Comparison of ENCODE assay signal across 11 cellular contexts in the genomic region with DNA sequence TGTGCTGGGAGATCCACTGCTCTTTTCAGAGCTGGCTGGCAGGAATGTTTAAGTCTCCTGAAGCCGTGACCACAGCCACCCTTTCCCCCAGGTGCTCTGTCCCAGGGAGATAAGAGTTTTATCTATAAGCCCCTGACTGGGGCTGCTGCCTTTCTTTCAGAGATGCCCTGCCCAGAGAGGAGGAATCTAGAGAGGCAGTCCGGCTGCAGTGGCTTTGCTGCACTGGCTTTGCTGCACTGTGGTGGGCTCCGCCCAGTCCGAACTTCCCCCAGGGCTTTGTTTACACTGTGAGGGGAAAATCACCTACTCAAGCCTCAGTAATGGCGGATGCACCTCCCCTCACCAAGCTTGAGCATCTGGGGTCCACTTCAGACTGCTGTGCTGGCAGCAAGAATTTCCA. TPM values are rescaled to one million over a fixed set of nuclear protein-coding genes. Genes with fewer than 3 reads are reported as not detected.
DNase-seq lines count a peak whose midpoint lies in the region; ATAC-seq and TF ChIP-seq lines count a peak whose summit lies in the region.
"Not testable (repeated sequence)": the region's sequence is repeated elsewhere in the genome, so short reads cannot be mapped to it uniquely, and the experiment has no call there.
"Had no signal": no experiment of that assay in that cellular context is flagged by ENCODE, and none has a peak within 500 bp of the region (broad histone marks: within the 10 kb centered on the region; RNA-seq: fewer than 3 reads in every experiment).

No MANE protein-coding gene starts in this region.

- not testable (repeated sequence) for TF ChIP-seq CTCF in spleen (IDR thresholded peaks at IDR 0.05 in 8 of 11, conservative IDR thresholded peaks at IDR 0.05 in 3 of 11)

- not testable (repeated sequence) for H3K27me3 Mint-ChIP-seq in T-cell; activated CD4-positive, alpha-beta T cell treated with anti-CD3 and anti-CD28 coated beads for 36 hours; activated T-helper 1 cell treated with anti-CD3 and anti-CD28 coated beads, Interleukin-12 subunit alpha, Interleukin-12 subunit beta, Interleukin-2, Interleukin-4 antibody, amounts not matched to agents 30 ng/mL and 10 ng/mL and 1 ng/mL, durations not matched to agents 14 hours and 24 hours and 36 hours (ENCODE audit: insufficient read depth); activated naive CD8-positive, alpha-beta T cell treated with anti-CD3 and anti-CD28 coated beads, Interleukin-2, amount 50 U/mL, for 24 hours

- not testable (repeated sequence) for TF ChIP-seq POLR2A in spleen (IDR thresholded peaks at IDR 0.05)

- 70 to 80% (median 76%) methylated on average over 4 to 5 of the region's 5 CpGs for WGBS in spleen, 5 donors

- H3K27ac Mint-ChIP-seq in T-cell, result peak overlapping the region; percentile 83 to 86
- peak overlapping the region; percentile 60 for H3K27ac Mint-ChIP-seq in activated CD4-positive, alpha-beta T cell treated with anti-CD3 and anti-CD28 coated beads for 36 hours
- H3K27ac Mint-ChIP-seq in activated T-helper 1 cell treated with anti-CD3 and anti-CD28 coated beads, Interleukin-12 subunit alpha, Interleukin-12 subunit beta, Interleukin-2, Interleukin-4 antibody, amounts not matched to agents 30 ng/mL and 10 ng/mL and 1 ng/mL, durations not matched to agents 14 hours and 24 hours and 36 hours, result peak overlapping the region; percentile 21
- peak overlapping the region; percentile 70 for H3K27ac Mint-ChIP-seq in activated naive CD8-positive, alpha-beta T cell treated with anti-CD3 and anti-CD28 coated beads, Interleukin-2, amount 50 U/mL, for 24 hours

- H3K27me3 ChIP-seq in spleen (replicated peaks in 1 of 7), result not testable (repeated sequence)

- peaks cover 88% of the 10 kb centered on the region for H3K36me3 Mint-ChIP-seq in T-cell
- peaks cover 93% of the 10 kb centered on the region for H3K36me3 Mint-ChIP-seq in activated CD4-positive, alpha-beta T cell treated with anti-CD3 and anti-CD28 coated beads for 36 hours (ENCODE audit: low read depth)
- peaks cover 77% of the 10 kb centered on the region for H3K36me3 Mint-ChIP-seq in activated T-helper 1 cell treated with anti-CD3 and anti-CD28 coated beads, Interleukin-12 subunit alpha, Interleukin-12 subunit beta, Interleukin-2, Interleukin-4 antibody, amounts not matched to agents 30 ng/mL and 10 ng/mL and 1 ng/mL, durations not matched to agents 14 hours and 24 hours and 36 hours (ENCODE audit: low read depth)
- peaks cover 92% of the 10 kb centered on the region for H3K36me3 Mint-ChIP-seq in activated naive CD8-positive, alpha-beta T cell treated with anti-CD3 and anti-CD28 coated beads, Interleukin-2, amount 50 U/mL, for 24 hours (ENCODE audit: low read depth)

- H3K4me1 ChIP-seq in spleen, result peaks cover 0 to 46% (median 22%) of the 10 kb centered on the region in 6 donors

- peak overlapping the region; percentile 50 to 55 (median 50) for H3K4me3 Mint-ChIP-seq in T-cell
- H3K4me3 Mint-ChIP-seq in activated CD4-positive, alpha-beta T cell treated with anti-CD3 and anti-CD28 coated beads for 36 hours, result not testable (repeated sequence)
- peak overlapping the region; percentile 64 for H3K4me3 Mint-ChIP-seq in activated T-helper 1 cell treated with anti-CD3 and anti-CD28 coated beads, Interleukin-12 subunit alpha, Interleukin-12 subunit beta, Interleukin-2, Interleukin-4 antibody, amounts not matched to agents 30 ng/mL and 10 ng/mL and 1 ng/mL, durations not matched to agents 14 hours and 24 hours and 36 hours
- peak overlapping the region; percentile 63 for H3K4me3 Mint-ChIP-seq in activated naive CD8-positive, alpha-beta T cell treated with anti-CD3 and anti-CD28 coated beads, Interleukin-2, amount 50 U/mL, for 24 hours

- peak overlapping the region in 6 of 8 donors; percentile 1 to 76 (median 48) for H3K27ac ChIP-seq in spleen

- H3K4me3 ChIP-seq in spleen, result not testable (repeated sequence)

- H3K9me3 Mint-ChIP-seq in T-cell, result peaks cover 9 to 28% (median 14%) of the 10 kb centered on the region in 3 donors
- H3K9me3 Mint-ChIP-seq in activated CD4-positive, alpha-beta T cell treated with anti-CD3 and anti-CD28 coated beads for 36 hours (ENCODE audit: low read depth), result peaks cover 37% of the 10 kb centered on the region
- peaks cover 29% of the 10 kb centered on the region for H3K9me3 Mint-ChIP-seq in activated T-helper 1 cell treated with anti-CD3 and anti-CD28 coated beads, Interleukin-12 subunit alpha, Interleukin-12 subunit beta, Interleukin-2, Interleukin-4 antibody, amounts not matched to agents 30 ng/mL and 10 ng/mL and 1 ng/mL, durations not matched to agents 14 hours and 24 hours and 36 hours
- H3K9me3 Mint-ChIP-seq in activated naive CD8-positive, alpha-beta T cell treated with anti-CD3 and anti-CD28 coated beads, Interleukin-2, amount 50 U/mL, for 24 hours, result peaks cover 46% of the 10 kb centered on the region

- POLR2A ChIA-PET in T-cell (lab: Charles Lee), result interaction anchor here in 1 of 2 donors (0.6 kb wide), 1 partner anchor 13 kb away, joined by 3 read pairs; no protein-coding TSS in a partner anchor
- POLR2A ChIA-PET in activated CD4-positive, alpha-beta T cell treated with anti-CD3 and anti-CD28 coated beads for 36 hours (lab: Charles Lee), result interaction anchor here (0.6 kb wide), 1 partner anchor 359 kb away, joined by 3 read pairs; no protein-coding TSS in a partner anchor

- intact Hi-C loops in activated CD4-positive, alpha-beta T cell treated with anti-CD3 and anti-CD28 coated beads for 36 hours (cut with DNase I, micrococcal nuclease); activated T-helper 1 cell treated with anti-CD3 and anti-CD28 coated beads, Interleukin-12 subunit alpha, Interleukin-12 subunit beta, Interleukin-2, Interleukin-4 antibody, amounts not matched to agents 30 ng/mL and 10 ng/mL and 1 ng/mL, durations not matched to agents 14 hours and 24 hours and 36 hours (cut with micrococcal nuclease); spleen (cut with DNase I; ENCODE audit: low total_unique reads): not testable (repeated sequence)

- peaks cover 0 to 47% (median 21%) of the 10 kb centered on the region in 8 donors for H3K9me3 ChIP-seq in spleen

- DNase-seq in HUDEP-2 (lab: John Stamatoyannopoulos, UW; ENCODE audit: unreplicated experiment in 76 of 76) (peak in 61 of 76 experiments; percentile 4 to 75 (median 44)), T-cell (peak in 1 of 34 experiments; percentile 6), islet precursor cell (peak; percentile 59), spleen (peak; percentile 77)
- DNase-seq in activated CD4-positive, alpha-beta T cell treated with anti-CD3 and anti-CD28 coated beads for 36 hours; activated T-helper 1 cell treated with anti-CD3 and anti-CD28 coated beads, Interleukin-12 subunit alpha, Interleukin-12 subunit beta, Interleukin-2, Interleukin-4 antibody, amounts not matched to agents 30 ng/mL and 10 ng/mL and 1 ng/mL, durations not matched to agents 14 hours and 24 hours and 36 hours (ENCODE audit: low spot score); activated naive CD8-positive, alpha-beta T cell treated with anti-CD3 and anti-CD28 coated beads, Interleukin-2, amount 50 U/mL, for 24 hours: not testable (repeated sequence)

- H3K36me3 ChIP-seq in spleen, result peaks cover 11 to 97% (median 55%) of the 10 kb centered on the region in 6 donors

- peaks cover 66 to 75% (median 72%) of the 10 kb centered on the region in 3 donors for H3K4me1 Mint-ChIP-seq in T-cell
- H3K4me1 Mint-ChIP-seq in activated CD4-positive, alpha-beta T cell treated with anti-CD3 and anti-CD28 coated beads for 36 hours, result peaks cover 73% of the 10 kb centered on the region
- H3K4me1 Mint-ChIP-seq in activated T-helper 1 cell treated with anti-CD3 and anti-CD28 coated beads, Interleukin-12 subunit alpha, Interleukin-12 subunit beta, Interleukin-2, Interleukin-4 antibody, amounts not matched to agents 30 ng/mL and 10 ng/mL and 1 ng/mL, durations not matched to agents 14 hours and 24 hours and 36 hours (ENCODE audit: low read depth), result peaks cover 70% of the 10 kb centered on the region
- H3K4me1 Mint-ChIP-seq in activated naive CD8-positive, alpha-beta T cell treated with anti-CD3 and anti-CD28 coated beads, Interleukin-2, amount 50 U/mL, for 24 hours, result peaks cover 78% of the 10 kb centered on the region

- CTCF ChIA-PET in T-cell (lab: Charles Lee), result not testable (repeated sequence)
- CTCF ChIA-PET in activated CD4-positive, alpha-beta T cell treated with anti-CD3 and anti-CD28 coated beads for 36 hours (lab: Charles Lee), result interaction anchor here (1.0 to 1.4 kb wide), 2 partner anchors 23 to 49 kb away, joined by 3 to 4 read pairs; no protein-coding TSS in a partner anchor

- peak; percentile 13 to 45 (median 26) for ATAC-seq in T-cell (replicated peaks in 1 of 4)
- ATAC-seq in activated CD4-positive, alpha-beta T cell treated with anti-CD3 and anti-CD28 coated beads for 36 hours, result not testable (repeated sequence)
- peak; percentile 37 for ATAC-seq in activated naive CD8-positive, alpha-beta T cell treated with anti-CD3 and anti-CD28 coated beads, Interleukin-2, amount 50 U/mL, for 24 hours

RNA-seq across cellular contexts. Expression of a gene that starts 15.9 kb away (rescaled TPM):
- total RNA-seq in T-cell (100 to 1,000 TPM; 217 to 338 (median 311) TPM), spleen (100 to 1,000 TPM in 1 of 7 donors, 10 to 100 TPM in 6; 74.9 to 131 (median 87.7) TPM)
- total RNA-seq in activated CD4-positive, alpha-beta T cell treated with anti-CD3 and anti-CD28 coated beads for 36 hours, result 100 to 1,000 TPM; 190 to 212 TPM
- total RNA-seq in activated T-helper 1 cell treated with anti-CD3 and anti-CD28 coated beads, Interleukin-12 subunit alpha, Interleukin-12 subunit beta, Interleukin-2, Interleukin-4 antibody, amounts not matched to agents 30 ng/mL and 10 ng/mL and 1 ng/mL, durations not matched to agents 14 hours and 24 hours and 36 hours, result 371 and 395 TPM in 2 replicates
- polyA plus RNA-seq in spleen, result 10 to 100 TPM; 20.8 to 48.5 (median 39.7) TPM

RNA-seq across cellular contexts. Expression of a gene that starts 47.5 kb away (rescaled TPM):
- 1 to 10 TPM; 1.1 to 4.4 (median 2.9) TPM for total RNA-seq in T-cell
- 1 to 10 TPM; 3.1 to 3.8 TPM for total RNA-seq in activated CD4-positive, alpha-beta T cell treated with anti-CD3 and anti-CD28 coated beads for 36 hours
- 7.6 and 9.1 TPM in 2 replicates for total RNA-seq in activated T-helper 1 cell treated with anti-CD3 and anti-CD28 coated beads, Interleukin-12 subunit alpha, Interleukin-12 subunit beta, Interleukin-2, Interleukin-4 antibody, amounts not matched to agents 30 ng/mL and 10 ng/mL and 1 ng/mL, durations not matched to agents 14 hours and 24 hours and 36 hours
- 10 to 100 TPM in 6 of 7 donors, 1 to 10 TPM in 1; 6.3 to 18.1 (median 13.2) TPM for total RNA-seq in spleen
- polyA plus RNA-seq in spleen, result 100 to 1,000 TPM in 1 of 3 donors, 10 to 100 TPM in 2; 24.2 to 103 (median 40.4) TPM
- total RNA-seq: GM23338, LHCN-M2, NCI-H460, RPMI7951 had no signal
- polyA plus RNA-seq: GM23338 had no signal

Comparison
In these comparisons a context has a peak if more than half of its experiments do, and no peak if none do; other contexts are left out.
1. H3K27ac Mint-ChIP-seq: peak in every context shown above with its lines; median percentile 84 in T-cell; 70 in activated naive CD8-positive, alpha-beta T cell treated with anti-CD3 and anti-CD28 coated beads, Interleukin-2, amount 50 U/mL, for 24 hours; 60 in activated CD4-positive, alpha-beta T cell treated with anti-CD3 and anti-CD28 coated beads for 36 hours; 21 in activated T-helper 1 cell treated with anti-CD3 and anti-CD28 coated beads, Interleukin-12 subunit alpha, Interleukin-12 subunit beta, Interleukin-2, Interleukin-4 antibody, amounts not matched to agents 30 ng/mL and 10 ng/mL and 1 ng/mL, durations not matched to agents 14 hours and 24 hours and 36 hours.